In the genomic region with DNA sequence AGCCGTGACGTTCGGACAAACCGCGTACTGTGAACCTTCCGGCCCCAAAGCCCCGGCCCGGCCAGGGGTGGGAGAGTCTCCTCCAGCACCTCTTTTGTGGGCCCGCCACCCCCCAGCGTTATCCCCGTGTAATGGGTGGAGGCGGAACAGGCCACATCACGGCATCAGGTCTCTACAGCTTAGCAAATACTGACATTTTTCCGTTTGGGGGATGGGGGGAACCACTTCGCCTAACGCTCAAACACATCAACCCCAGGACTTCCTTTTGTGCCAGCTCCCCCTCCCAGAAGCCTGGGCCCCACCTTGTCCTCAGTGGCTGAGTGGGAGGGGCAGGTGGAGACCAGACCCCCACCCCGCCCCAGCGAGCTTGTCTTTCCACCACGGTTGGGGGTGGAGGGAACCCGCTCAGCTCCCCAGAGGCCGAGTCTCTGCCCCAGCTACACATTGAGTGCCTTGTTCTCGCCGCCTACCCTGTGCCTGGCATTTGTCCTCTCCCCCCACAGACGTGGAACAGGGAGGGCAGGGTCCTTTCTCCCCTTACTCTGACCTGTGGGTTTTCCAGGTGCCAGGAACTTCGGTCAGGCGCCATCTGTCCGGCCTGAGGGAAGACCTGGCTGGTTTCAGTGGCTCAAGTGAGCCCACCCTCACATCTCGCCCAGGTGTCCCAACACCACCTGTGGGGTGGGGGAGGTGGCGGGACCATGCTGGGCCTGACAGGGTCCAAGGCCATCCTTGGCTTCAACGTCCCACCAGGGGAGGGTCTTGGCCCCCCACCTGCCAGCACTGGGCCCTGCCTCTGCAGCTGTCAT, we compare ENCODE assay signal across 10 cellular contexts. TPM values are rescaled to one million over a fixed set of nuclear protein-coding genes. Genes with fewer than 3 reads are reported as not detected.
DNase-seq lines count a peak whose midpoint lies in the region; ATAC-seq, FAIRE-seq and TF ChIP-seq lines count a peak whose summit lies in the region.
"Had no signal": no experiment of that assay in that cellular context is flagged by ENCODE, and none has a peak within 500 bp of the region (broad histone marks: within the 10 kb centered on the region; RNA-seq: fewer than 3 reads in every experiment).

No MANE protein-coding gene starts in this region.

- H3K4me3 ChIP-seq in SU-DHL-6 (ENCODE audit: insufficient read depth, low read length, poor library complexity, severe bottlenecking) (no peak overlapping the region), dorsolateral prefrontal cortex (no peak overlapping the region), small intestine (ENCODE audit: low read depth in 1 of 2, low read length in 2 of 2) (no peak overlapping the region)
- H3K4me3 ChIP-seq: colonic mucosa, skin epidermis had no signal

- H3K9ac ChIP-seq in SU-DHL-6 (ENCODE audit: low read length), result no peak overlapping the region

- H3K79me2 ChIP-seq in SU-DHL-6 (ENCODE audit: insufficient read depth, low read length), result no peaks in the 10 kb centered on the region

- peaks cover 52% of the 10 kb centered on the region for H3F3A ChIP-seq in SU-DHL-6 (ENCODE audit: insufficient read depth)

- in situ Hi-C loops in GM18951 (cut with MboI; ENCODE audit: low sequenced_read_pairs, unreplicated experiment), result no loop called here

- no peaks in the 10 kb centered on the region for H4K20me1 ChIP-seq in SU-DHL-6 (ENCODE audit: low read depth, low read length)

- H3K4me2 ChIP-seq in SU-DHL-6 (ENCODE audit: low read depth, low read length, poor library complexity, severe bottlenecking), result no peak overlapping the region

- H3K9me3 ChIP-seq in SU-DHL-6 (ENCODE audit: insufficient read depth, low read length), result no peaks in the 10 kb centered on the region
- H3K9me3 ChIP-seq in small intestine (ENCODE audit: control insufficient read depth, low read depth), result no peaks in the 10 kb centered on the region
- H3K9me3 ChIP-seq: colonic mucosa had no signal

- no peak overlapping the region for H2AFZ ChIP-seq in SU-DHL-6 (ENCODE audit: low read depth, low read length, severe bottlenecking)

- no peaks in the 10 kb centered on the region for H3K27me3 ChIP-seq in SU-DHL-6 (ENCODE audit: low read length)
- no peaks in the 10 kb centered on the region for H3K27me3 ChIP-seq in dorsolateral prefrontal cortex
- H3K27me3 ChIP-seq in small intestine (ENCODE audit: control insufficient read depth in 2 of 2, insufficient read depth in 2 of 2, low read length in 2 of 2), result no peaks in the 10 kb centered on the region
- H3K27me3 ChIP-seq: colonic mucosa had no signal

- no peak for ATAC-seq in HG03442 (IDR thresholded peaks at IDR 0.05; ENCODE audit: unreplicated experiment)

- no peaks in the 10 kb centered on the region for H3K36me3 ChIP-seq in SU-DHL-6 (ENCODE audit: low read length)
- peaks cover 17 to 20% of the 10 kb centered on the region in 2 donors for H3K36me3 ChIP-seq in small intestine (ENCODE audit: control insufficient read depth in 2 of 2, insufficient read depth in 2 of 2, low read length in 2 of 2)

- TF ChIP-seq POLR2A in GM18951 (IDR thresholded peaks at IDR 0.05; ENCODE audit: extremely low read depth, insufficient read depth, insufficient read length), result peak; percentile 15

- TF ChIP-seq CTCF in SU-DHL-6 (IDR thresholded peaks at IDR 0.05; ENCODE audit: insufficient read depth, low read length, poor library complexity, severe bottlenecking) (no peak), dorsolateral prefrontal cortex (IDR thresholded peaks at IDR 0.05 in 54 of 56, conservative IDR thresholded peaks at IDR 0.05 in 2 of 56; ENCODE audit: low read depth in 1 of 56, partially characterized antibody in 56 of 56) (no peak)

- WGBS in small intestine, 3 donors, result 48 to 59% (median 58%) methylated on average over 29 to 30 of the region's 30 CpGs

- intact Hi-C loops in dorsolateral prefrontal cortex (cut with DNase I), result no loop called here

- FAIRE-seq in small intestine (lab: Jason Lieb, UNC), result no peak

- no peaks in the 10 kb centered on the region for H3K4me1 ChIP-seq in small intestine (ENCODE audit: control insufficient read depth in 2 of 2, insufficient read depth in 1 of 2, low read depth in 1 of 2, low read length in 1 of 2)
- H3K4me1 ChIP-seq: colonic mucosa had no signal

- H3K27ac ChIP-seq in SU-DHL-6 (ENCODE audit: low read depth, low read length) (peak overlapping the region; percentile 63), dorsolateral prefrontal cortex (peak overlapping the region in 55 of 59 donors; percentile 3 to 92 (median 66)), small intestine (ENCODE audit: low read depth in 1 of 2, low read length in 1 of 2) (peak overlapping the region; percentile 22 to 31)
- H3K27ac ChIP-seq: colonic mucosa had no signal

- DNase-seq in dorsolateral prefrontal cortex, result no peak
- no peak for DNase-seq in small intestine
- no peak for DNase-seq in hypothalamus (lab: John Stamatoyannopoulos, UW)
- no peak for DNase-seq in NCI-H2171 treated with DMSO at 0.1 percent for 48 hours (lab: John Stamatoyannopoulos, UW)
- no peak for DNase-seq in NCI-H2227 (lab: John Stamatoyannopoulos, UW; ENCODE audit: unreplicated experiment)

- no peaks in the 10 kb centered on the region for H3K9me2 ChIP-seq in SU-DHL-6 (replicated peaks; ENCODE audit: insufficient read depth, low read length)

RNA-seq across cellular contexts. Expression of a gene that starts 29.6 kb away (rescaled TPM):
- 100 to 1,000 TPM; 163 to 302 (median 210) TPM for total RNA-seq in dorsolateral prefrontal cortex
- 10 to 100 TPM; 27.3 to 43.7 (median 38.0) TPM for polyA plus RNA-seq in small intestine

RNA-seq across cellular contexts. Expression of a gene that starts 36.1 kb away (rescaled TPM):
- 1 to 10 TPM in 1 of 120 experiments, under 1 TPM in 16, not detected in 103; 0.11 to 1.2 (median 0.16) TPM for total RNA-seq in dorsolateral prefrontal cortex
- polyA plus RNA-seq in small intestine, result 10 to 100 TPM in 1 of 3 donors, 1 to 10 TPM in 2; 2.2 to 13.9 (median 3.5) TPM

RNA-seq across cellular contexts. Expression of a gene that starts 41.4 kb away (rescaled TPM):
- total RNA-seq in dorsolateral prefrontal cortex, result under 1 TPM in 1 of 120 experiments, not detected in 119; 0.46 TPM
- polyA plus RNA-seq in small intestine, result under 1 TPM in 1 of 3 donors, not detected in 2; 0.28 TPM
- total RNA-seq: colonic mucosa had no signal
